In the genomic region with DNA sequence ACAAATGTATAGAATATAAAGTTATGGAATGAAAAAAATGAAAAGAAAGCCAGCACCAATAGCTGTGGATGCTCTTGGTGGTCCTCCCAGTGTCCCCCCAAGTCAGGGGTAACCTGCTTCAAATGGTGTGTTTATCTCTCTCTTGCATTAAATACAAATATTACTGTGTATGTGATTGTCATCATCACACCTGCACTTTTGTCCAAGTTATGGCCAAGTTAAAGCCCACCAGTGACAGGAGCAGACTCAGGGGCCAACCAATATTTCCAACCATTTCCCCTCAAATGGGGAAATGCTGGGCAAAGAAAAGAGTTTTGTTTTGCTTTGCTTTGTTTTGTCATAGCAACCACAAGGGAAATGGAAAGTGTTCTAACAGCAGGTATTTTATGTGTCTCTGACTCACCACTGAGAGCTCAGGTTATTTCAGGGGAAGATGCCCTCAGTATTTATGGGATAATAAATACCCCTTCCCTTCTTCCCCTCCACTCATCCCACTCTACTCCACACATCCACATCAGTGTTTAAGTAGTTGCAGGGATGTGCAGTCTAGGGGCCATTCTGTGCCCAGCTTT, we compare ENCODE assay signal across 27 cellular contexts.
DNase-seq lines count a peak whose midpoint lies in the region; ATAC-seq and TF ChIP-seq lines count a peak whose summit lies in the region.
"Had no signal": no experiment of that assay in that cellular context is flagged by ENCODE, and none has a peak within 500 bp of the region (broad histone marks: within the 10 kb centered on the region; RNA-seq: fewer than 3 reads in every experiment).

No MANE protein-coding gene starts in this region.

- CTCF ChIA-PET in RWPE1 (lab: Yijun Ruan, JAX), result no interaction called here
- CTCF ChIA-PET in activated CD4-positive, alpha-beta T cell treated with anti-CD3 and anti-CD28 coated beads for 36 hours (lab: Charles Lee), result no interaction called here

- H3K27ac Mint-ChIP-seq in GM23338, result no peak overlapping the region
- no peak overlapping the region for H3K27ac Mint-ChIP-seq in activated CD4-positive, alpha-beta T cell treated with anti-CD3 and anti-CD28 coated beads for 36 hours
- H3K27ac Mint-ChIP-seq: activated T-cell treated with anti-CD3 and anti-CD28 coated beads, Interleukin-2, amount 50 U/mL, for 24 hours; natural killer cell had no signal

- H3K23ac ChIP-seq in mesenchymal stem cell (ENCODE audit: low read length in 2 of 2), result no peak overlapping the region

- H3K4me1 ChIP-seq in mesenchymal stem cell (ENCODE audit: control insufficient read depth, insufficient read depth, low read depth, low read length) (peaks cover 7% of the 10 kb centered on the region), GM23338 (ENCODE audit: insufficient read depth) (no peaks in the 10 kb centered on the region)

- no peaks in the 10 kb centered on the region; the same call in 2 of the 3 replicates for H3K9me3 Mint-ChIP-seq in GM23338
- H3K9me3 Mint-ChIP-seq in activated CD4-positive, alpha-beta T cell treated with anti-CD3 and anti-CD28 coated beads for 36 hours (ENCODE audit: low read depth), result peaks cover 7% of the 10 kb centered on the region
- H3K9me3 Mint-ChIP-seq: natural killer cell had no signal

- no peak overlapping the region for H2BK5ac ChIP-seq in mesenchymal stem cell (ENCODE audit: low read depth, low read length, poor library complexity, severe bottlenecking)

- H3K27ac ChIP-seq in RWPE1, result no peak overlapping the region
- H3K27ac ChIP-seq in mesenchymal stem cell (ENCODE audit: low read length, poor library complexity, severe bottlenecking), result no peak overlapping the region
- no peak overlapping the region for H3K27ac ChIP-seq in GM23338 (ENCODE audit: low read depth)
- H3K27ac ChIP-seq: vagina had no signal

- H2AK5ac ChIP-seq in mesenchymal stem cell (ENCODE audit: low read length, severe bottlenecking), result no peak overlapping the region

- H3K27me3 Mint-ChIP-seq in GM23338 (ENCODE audit: insufficient read depth, low read depth, poor library complexity), result no peaks in the 10 kb centered on the region
- peaks cover 8% of the 10 kb centered on the region for H3K27me3 Mint-ChIP-seq in activated CD4-positive, alpha-beta T cell treated with anti-CD3 and anti-CD28 coated beads for 36 hours

- peaks cover 17% of the 10 kb centered on the region for H3K79me1 ChIP-seq in mesenchymal stem cell (replicated peaks; ENCODE audit: low read length, poor library complexity, severe bottlenecking)

- POLR2A ChIA-PET in RWPE1 (lab: Yijun Ruan, JAX; ENCODE audit: low non-redundant PET), result no interaction called here
- POLR2A ChIA-PET in activated CD4-positive, alpha-beta T cell treated with anti-CD3 and anti-CD28 coated beads for 36 hours (lab: Charles Lee), result no interaction called here

- H2BK12ac ChIP-seq in mesenchymal stem cell (ENCODE audit: low read length in 2 of 2), result no peak overlapping the region

- H3K36me3 Mint-ChIP-seq in GM23338 (ENCODE audit: low read depth), result peaks cover 43% of the 10 kb centered on the region
- H3K36me3 Mint-ChIP-seq in activated CD4-positive, alpha-beta T cell treated with anti-CD3 and anti-CD28 coated beads for 36 hours (ENCODE audit: low read depth), result no peaks in the 10 kb centered on the region
- H3K36me3 Mint-ChIP-seq: natural killer cell had no signal

- peaks cover 7% of the 10 kb centered on the region for H3K9me3 ChIP-seq in mesenchymal stem cell (ENCODE audit: control insufficient read depth, low read length)
- H3K9me3 ChIP-seq: MG63, thoracic aorta, vagina had no signal

- peaks cover 82 to 94% of the 10 kb centered on the region in 2 experiments for H3K36me3 ChIP-seq in mesenchymal stem cell (ENCODE audit: control insufficient read depth in 1 of 2, insufficient read depth in 2 of 2, low read depth in 1 of 2, low read length in 2 of 2)
- peaks cover 23% of the 10 kb centered on the region for H3K36me3 ChIP-seq in GM23338 (ENCODE audit: insufficient read depth)
- H3K36me3 ChIP-seq: MG63 had no signal

- H3K4me1 Mint-ChIP-seq in GM23338, result no peaks in the 10 kb centered on the region; the same call in 2 of the 3 replicates
- H3K4me1 Mint-ChIP-seq in activated CD4-positive, alpha-beta T cell treated with anti-CD3 and anti-CD28 coated beads for 36 hours, result no peaks in the 10 kb centered on the region
- H3K4me1 Mint-ChIP-seq: natural killer cell had no signal

- H4K20me1 ChIP-seq in GM23338 (replicated peaks; ENCODE audit: insufficient read depth), result no peaks in the 10 kb centered on the region

- peak; percentile 22 for DNase-seq in HT-29 (ENCODE audit: low spot score)
- peak; percentile 17 for DNase-seq in RWPE1 (ENCODE audit: low spot score)
- DNase-seq in dermis microvascular lymphatic vessel endothelial cell (ENCODE audit: low read depth in 2 of 2), result peak; percentile 45 to 48
- DNase-seq in mesenchymal stem cell, result peak; percentile 73
- no peak for DNase-seq in T1000 (lab: John Stamatoyannopoulos, UW)
- DNase-seq in GM23338 (ENCODE audit: low spot score), result no peak
- DNase-seq in activated CD4-positive, alpha-beta T cell treated with anti-CD3 and anti-CD28 coated beads for 36 hours, result no peak
- DNase-seq: activated CD4-positive, alpha-beta T cell treated with anti-CD3 and anti-CD28 coated beads for 4 hours; activated naive CD4-positive, alpha-beta T cell; activated T-cell treated with anti-CD3 and anti-CD28 coated beads, Interleukin-2, amount 50 U/mL, for 24 hours; C1 segment of cervical spinal cord; Calu3; islet precursor cell; MG63; natural killer cell; NCI-H1417 treated with DMSO at 0.1 percent for 48 hours; NCI-H2081; NCI-H345; occipital lobe; stimulated activated naive CD8-positive, alpha-beta T cell treated with anti-CD3 and anti-CD28 coated beads, Interleukin-15, Interleukin-2, amounts not matched to agents 100 U/mL and 50 U/mL, for 24 hours; T-helper 2 cell had no signal

- H4K91ac ChIP-seq in mesenchymal stem cell (ENCODE audit: low read length), result no peak overlapping the region

- H3K9ac ChIP-seq in mesenchymal stem cell (ENCODE audit: low read length), result no peak overlapping the region

- intact Hi-C loops in activated CD4-positive, alpha-beta T cell treated with anti-CD3 and anti-CD28 coated beads for 36 hours (cut with DNase I, micrococcal nuclease), result no loop called here

- no peak overlapping the region for H2BK120ac ChIP-seq in mesenchymal stem cell (ENCODE audit: low read depth, low read length)

- no peak overlapping the region for H3K4me2 ChIP-seq in mesenchymal stem cell (ENCODE audit: low read length, poor library complexity, severe bottlenecking)
- H3K4me2 ChIP-seq in GM23338, result no peak overlapping the region

- H3F3A ChIP-seq in GM23338 (replicated peaks; ENCODE audit: low read depth), result no peaks in the 10 kb centered on the region

- H3K14ac ChIP-seq in mesenchymal stem cell (ENCODE audit: low read length in 2 of 2), result no peak overlapping the region

- no peak overlapping the region for H3K4ac ChIP-seq in mesenchymal stem cell (ENCODE audit: low read depth in 1 of 2, low read length in 2 of 2)

- no peak overlapping the region for H3K4me3 ChIP-seq in mesenchymal stem cell (ENCODE audit: insufficient read depth in 1 of 2, low read depth in 1 of 2, low read length in 2 of 2)
- H3K4me3 ChIP-seq in GM23338, result no peak overlapping the region
- H3K4me3 ChIP-seq: coronary artery, K562, MG63, thoracic aorta, vagina had no signal

- H3K9me2 ChIP-seq in GM23338 (ENCODE audit: insufficient read depth), result no peaks in the 10 kb centered on the region

- no peak overlapping the region for H3K4me3 Mint-ChIP-seq in GM23338
- H3K4me3 Mint-ChIP-seq in activated CD4-positive, alpha-beta T cell treated with anti-CD3 and anti-CD28 coated beads for 36 hours, result no peak overlapping the region
- H3K4me3 Mint-ChIP-seq: activated T-cell treated with anti-CD3 and anti-CD28 coated beads, Interleukin-2, amount 50 U/mL, for 24 hours; natural killer cell had no signal

- H2AFZ ChIP-seq in mesenchymal stem cell (ENCODE audit: low read depth, low read length), result no peak overlapping the region
- H2AFZ ChIP-seq in GM23338, result no peak overlapping the region

- no peaks in the 10 kb centered on the region for H3K27me3 ChIP-seq in mesenchymal stem cell (ENCODE audit: control insufficient read depth in 1 of 2, insufficient read depth in 1 of 2, low read length in 2 of 2)
- no peaks in the 10 kb centered on the region for H3K27me3 ChIP-seq in GM23338 (ENCODE audit: insufficient read depth)
- H3K27me3 ChIP-seq: MG63, vagina had no signal

- TF ChIP-seq CTCF in RWPE1 (conservative IDR thresholded peaks at IDR 0.05; ENCODE audit: low read depth), result no peak
- no peak for TF ChIP-seq CTCF in GM23338 (conservative IDR thresholded peaks at IDR 0.05; ENCODE audit: low read depth in 2 of 2)

- no peak overlapping the region for H4K8ac ChIP-seq in mesenchymal stem cell (ENCODE audit: low read length)

- H2BK15ac ChIP-seq in mesenchymal stem cell (ENCODE audit: low read depth, poor library complexity, severe bottlenecking), result no peak overlapping the region

- ATAC-seq in GM21360 (IDR thresholded peaks at IDR 0.05; ENCODE audit: unreplicated experiment) (no peak), GM23338 (no peak)
- ATAC-seq in activated CD4-positive, alpha-beta T cell treated with anti-CD3 and anti-CD28 coated beads for 36 hours, result no peak
- ATAC-seq: K562; natural killer cell; SK-N-SH treated with all-trans-retinoic acid at 6 μM for 48 hours; stimulated activated naive CD8-positive, alpha-beta T cell treated with anti-CD3 and anti-CD28 coated beads, Interleukin-15, Interleukin-2, amounts not matched to agents 100 U/mL and 50 U/mL, for 24 hours had no signal

- no peak overlapping the region for H3K18ac ChIP-seq in mesenchymal stem cell (ENCODE audit: low read depth in 1 of 2, low read length in 2 of 2)

- no peaks in the 10 kb centered on the region for H3K79me2 ChIP-seq in GM23338 (replicated peaks; ENCODE audit: insufficient read depth)

TF ChIP-seq in GM23338, 12 proteins besides CTCF, POLR2A, EP300 and RAD21 (continues in another document):
- no peak for TF ChIP-seq EZH2 (IDR thresholded peaks at IDR 0.05; ENCODE audit: low read depth, unreplicated experiment)
- TF ChIP-seq, protein P1, sequence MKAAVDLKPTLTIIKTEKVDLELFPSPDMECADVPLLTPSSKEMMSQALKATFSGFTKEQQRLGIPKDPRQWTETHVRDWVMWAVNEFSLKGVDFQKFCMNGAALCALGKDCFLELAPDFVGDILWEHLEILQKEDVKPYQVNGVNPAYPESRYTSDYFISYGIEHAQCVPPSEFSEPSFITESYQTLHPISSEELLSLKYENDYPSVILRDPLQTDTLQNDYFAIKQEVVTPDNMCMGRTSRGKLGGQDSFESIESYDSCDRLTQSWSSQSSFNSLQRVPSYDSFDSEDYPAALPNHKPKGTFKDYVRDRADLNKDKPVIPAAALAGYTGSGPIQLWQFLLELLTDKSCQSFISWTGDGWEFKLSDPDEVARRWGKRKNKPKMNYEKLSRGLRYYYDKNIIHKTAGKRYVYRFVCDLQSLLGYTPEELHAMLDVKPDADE (IDR thresholded peaks at IDR 0.05), result no peak

Comparison
In these comparisons a context has a peak if more than half of its experiments do, and no peak if none do; other contexts are left out.
1. DNase-seq: peak in HT-29 (single experiment), RWPE1 (single experiment), dermis microvascular lymphatic vessel endothelial cell (2 of 2) and mesenchymal stem cell (single experiment); none in T1000 (single experiment), GM23338 (single experiment) and activated CD4-positive, alpha-beta T cell treated with anti-CD3 and anti-CD28 coated beads for 36 hours (single experiment).